ENCODE assay signal across 12 cellular contexts in genomic region chr3:196726788-196727675, GRCh38. TPM values are rescaled to one million over a fixed set of nuclear protein-coding genes. Genes with fewer than 3 reads are reported as not detected.
DNase-seq lines count a peak whose midpoint lies in the region; ATAC-seq and TF ChIP-seq lines count a peak whose summit lies in the region.
"Had no signal": no experiment of that assay in that cellular context is flagged by ENCODE, and none has a peak within 500 bp of the region (broad histone marks: within the 10 kb centered on the region; RNA-seq: fewer than 3 reads in every experiment).

No MANE protein-coding gene starts in this region.

- peak overlapping the region; percentile 65 for H3K27ac Mint-ChIP-seq in activated T-helper 2 cell treated with anti-CD3 and anti-CD28 coated beads, Interferon-gamma antibody, Interleukin-2, Interleukin-4, amounts not matched to agents 10 μg/mL and 5 μg/mL and 100 μg/mL, durations not matched to agents 14 hours and 24 hours and 36 hours

- no peak for ATAC-seq in HG02623 (IDR thresholded peaks at IDR 0.05; ENCODE audit: unreplicated experiment)

- no peak overlapping the region for H3K4me3 ChIP-seq in AG10803 (ENCODE audit: low read length)
- no peak overlapping the region for H3K4me3 ChIP-seq in foreskin fibroblast (ENCODE audit: low read depth in 1 of 2, low read length in 2 of 2)
- no peak overlapping the region for H3K4me3 ChIP-seq in H7 (ENCODE audit: insufficient read depth, low read depth, low read length)
- H3K4me3 ChIP-seq in adrenal gland = no peak overlapping the region

- intact Hi-C loops in activated T-helper 2 cell treated with anti-CD3 and anti-CD28 coated beads, Interferon-gamma antibody, Interleukin-2, Interleukin-4, amounts not matched to agents 10 μg/mL and 5 μg/mL and 100 μg/mL, durations not matched to agents 14 hours and 24 hours and 36 hours (cut with micrococcal nuclease) = loop anchor here (1.0 to 2.0 kb wide), 2 partner anchors 12 to 14 kb away; partner anchors contain the start of genes CEP19, PAK2 and PIGX
- intact Hi-C loops in adrenal gland (cut with DNase I) = no loop called here

- TF ChIP-seq CTCF in AG10803 (conservative IDR thresholded peaks at IDR 0.05; ENCODE audit: low read length) = no peak
- TF ChIP-seq CTCF in foreskin fibroblast (IDR thresholded peaks at IDR 0.05; ENCODE audit: low read depth, low read length) = no peak
- no peak for TF ChIP-seq CTCF in adrenal gland (IDR thresholded peaks at IDR 0.05)

- H3K27ac ChIP-seq in adrenal gland = no peak overlapping the region

- WGBS in adrenal gland, 4 donors = 84 to 91% (median 89%) methylated on average over 7 of the region's 7 CpGs

- H3K9me3 ChIP-seq in adrenal gland (replicated peaks in 1 of 3) = no peaks in the 10 kb centered on the region

- peak; percentile 26 for DNase-seq in AG10803 (ENCODE audit: low read depth)
- peak; percentile 49 for DNase-seq in HPDE6-E6E7 (ENCODE audit: extremely low spot score)
- DNase-seq in activated T-helper 2 cell treated with anti-CD3 and anti-CD28 coated beads, Interferon-gamma antibody, Interleukin-2, Interleukin-4, amounts not matched to agents 10 μg/mL and 5 μg/mL and 100 μg/mL, durations not matched to agents 14 hours and 24 hours and 36 hours (ENCODE audit: low spot score) = no peak
- DNase-seq in foreskin fibroblast = peak; percentile 47 to 69
- no peak for DNase-seq in AML-193 (lab: John Stamatoyannopoulos, UW)
- DNase-seq in H7 = no peak
- no peak for DNase-seq in adrenal gland
- DNase-seq: cortex of kidney, NCI-H2081 treated with DMSO at 0.1 percent for 48 hours, Right ventricle myocardium superior had no signal

- peaks cover 40% of the 10 kb centered on the region for H3K4me1 Mint-ChIP-seq in activated T-helper 2 cell treated with anti-CD3 and anti-CD28 coated beads, Interferon-gamma antibody, Interleukin-2, Interleukin-4, amounts not matched to agents 10 μg/mL and 5 μg/mL and 100 μg/mL, durations not matched to agents 14 hours and 24 hours and 36 hours (ENCODE audit: low read depth)
- H3K4me1 Mint-ChIP-seq: neural crest cell had no signal

- no peak overlapping the region for H3K4me3 Mint-ChIP-seq in activated T-helper 2 cell treated with anti-CD3 and anti-CD28 coated beads, Interferon-gamma antibody, Interleukin-2, Interleukin-4, amounts not matched to agents 10 μg/mL and 5 μg/mL and 100 μg/mL, durations not matched to agents 14 hours and 24 hours and 36 hours (ENCODE audit: low read depth)
- H3K4me3 Mint-ChIP-seq: neural crest cell had no signal

- TF ChIP-seq POLR2A in adrenal gland (IDR thresholded peaks at IDR 0.05) = no peak

- no peaks in the 10 kb centered on the region for H3K36me3 ChIP-seq in H7 (replicated peaks; ENCODE audit: control insufficient read depth, insufficient read depth, low read length)
- no peaks in the 10 kb centered on the region for H3K36me3 ChIP-seq in adrenal gland (replicated peaks in 1 of 2)

- H3K36me3 Mint-ChIP-seq in activated T-helper 2 cell treated with anti-CD3 and anti-CD28 coated beads, Interferon-gamma antibody, Interleukin-2, Interleukin-4, amounts not matched to agents 10 μg/mL and 5 μg/mL and 100 μg/mL, durations not matched to agents 14 hours and 24 hours and 36 hours (ENCODE audit: low read depth) = peaks cover 77% of the 10 kb centered on the region

- no peaks in the 10 kb centered on the region for H3K27me3 ChIP-seq in H7 (ENCODE audit: control insufficient read depth, insufficient read depth, low read length)
- H3K27me3 ChIP-seq in adrenal gland = no peaks in the 10 kb centered on the region

- no peaks in the 10 kb centered on the region for H3K4me1 ChIP-seq in adrenal gland (replicated peaks in 1 of 2)

- peaks cover 8% of the 10 kb centered on the region for H3K9me3 Mint-ChIP-seq in activated T-helper 2 cell treated with anti-CD3 and anti-CD28 coated beads, Interferon-gamma antibody, Interleukin-2, Interleukin-4, amounts not matched to agents 10 μg/mL and 5 μg/mL and 100 μg/mL, durations not matched to agents 14 hours and 24 hours and 36 hours
- H3K9me3 Mint-ChIP-seq: neural crest cell had no signal

- no peaks in the 10 kb centered on the region for H3K27me3 Mint-ChIP-seq in activated T-helper 2 cell treated with anti-CD3 and anti-CD28 coated beads, Interferon-gamma antibody, Interleukin-2, Interleukin-4, amounts not matched to agents 10 μg/mL and 5 μg/mL and 100 μg/mL, durations not matched to agents 14 hours and 24 hours and 36 hours (ENCODE audit: low read depth)

RNA-seq across cellular contexts. Expression of gene PAK2, which starts 12.6 kb away (rescaled TPM):
- 103 and 107 TPM in 2 replicates for total RNA-seq in activated T-helper 2 cell treated with anti-CD3 and anti-CD28 coated beads, Interferon-gamma antibody, Interleukin-2, Interleukin-4, amounts not matched to agents 10 μg/mL and 5 μg/mL and 100 μg/mL, durations not matched to agents 14 hours and 24 hours and 36 hours
- total RNA-seq in H7 (2014; rRNA removed; shearing (Covaris generic)) = 20.0 and 32.0 TPM in 2 replicates
- 10 to 100 TPM; 22.1 to 62.0 (median 53.5) TPM for total RNA-seq in adrenal gland
- 10 to 100 TPM; 15.3 to 43.5 (median 16.3) TPM for polyA plus RNA-seq in adrenal gland

RNA-seq across cellular contexts. Expression of gene PIGX, which starts 14.9 kb away (rescaled TPM):
- total RNA-seq in activated T-helper 2 cell treated with anti-CD3 and anti-CD28 coated beads, Interferon-gamma antibody, Interleukin-2, Interleukin-4, amounts not matched to agents 10 μg/mL and 5 μg/mL and 100 μg/mL, durations not matched to agents 14 hours and 24 hours and 36 hours = 65.7 and 70.8 TPM in 2 replicates
- total RNA-seq in H7 (2014; rRNA removed; shearing (Covaris generic)) = 18.0 and 25.9 TPM in 2 replicates
- 10 to 100 TPM; 17.7 to 33.9 (median 26.1) TPM for total RNA-seq in adrenal gland
- 10 to 100 TPM; 10.2 to 30.7 (median 10.8) TPM for polyA plus RNA-seq in adrenal gland

RNA-seq across cellular contexts. Expression of gene CEP19, which starts 15.0 kb away (rescaled TPM):
- 3.7 and 4.5 TPM in 2 replicates for total RNA-seq in activated T-helper 2 cell treated with anti-CD3 and anti-CD28 coated beads, Interferon-gamma antibody, Interleukin-2, Interleukin-4, amounts not matched to agents 10 μg/mL and 5 μg/mL and 100 μg/mL, durations not matched to agents 14 hours and 24 hours and 36 hours
- 1.8 and 3.7 TPM in 2 replicates for total RNA-seq in H7 (2014; rRNA removed; shearing (Covaris generic))
- 10 to 100 TPM in 1 of 8 donors, 1 to 10 TPM in 7; 1.2 to 11.5 (median 3.1) TPM for total RNA-seq in adrenal gland
- polyA plus RNA-seq in adrenal gland = 1 to 10 TPM in 2 of 3 donors, under 1 TPM in 1; 0.88 to 4.2 (median 2.1) TPM

Comparison
In these comparisons a context has a peak if more than half of its experiments do, and no peak if none do; other contexts are left out.
1. DNase-seq: peak in AG10803 (single experiment), HPDE6-E6E7 (single experiment) and foreskin fibroblast (2 of 2); none in activated T-helper 2 cell treated with anti-CD3 and anti-CD28 coated beads, Interferon-gamma antibody, Interleukin-2, Interleukin-4, amounts not matched to agents 10 μg/mL and 5 μg/mL and 100 μg/mL, durations not matched to agents 14 hours and 24 hours and 36 hours (single experiment), AML-193 (0 of 2), H7 (single experiment) and adrenal gland (0 of 7).